In genomic region chr9:92325991-92326500, GRCh38 we compare ENCODE assay signal across 1 cellular context.
TF ChIP-seq lines count a peak whose summit lies in the region.

No MANE protein-coding gene starts in this region.

TF ChIP-seq in K562, 482 proteins besides CTCF, POLR2A, EP300 and RAD21 (continued from another document):
- TF ChIP-seq BRF2 (IDR thresholded peaks at IDR 0.05; ENCODE audit: borderline replicate concordance, insufficient read depth, insufficient read length) (no peak), ZNF316 (IDR thresholded peaks at IDR 0.05) (peak; percentile 15; the same call in 1 of the 2 replicates), ZBTB12 (CRISPR knock-in tag; IDR thresholded peaks at IDR 0.05) (no peak), ZNF311 (CRISPR knock-in tag; IDR thresholded peaks at IDR 0.05) (no peak), ZNF121 (CRISPR knock-in tag; conservative IDR thresholded peaks at IDR 0.05) (no peak), MCM3 (IDR thresholded peaks at IDR 0.05) (no peak), FOXA1 (IDR thresholded peaks at IDR 0.05; ENCODE audit: borderline replicate concordance) (no peak), PTTG1 (tag; IDR thresholded peaks at IDR 0.05; ENCODE audit: low read depth) (no peak), NFE2 (IDR thresholded peaks at IDR 0.05; ENCODE audit: low read depth) (no peak), RBBP5 (IDR thresholded peaks at IDR 0.05; ENCODE audit: borderline replicate concordance, insufficient read depth, low read length, poor library complexity, severe bottlenecking) (peak; percentile 16), DLX4 (CRISPR knock-in tag; IDR thresholded peaks at IDR 0.05) (no peak), ZNF143 (CRISPR knock-in tag; IDR thresholded peaks at IDR 0.05) (no peak), MEIS2 (IDR thresholded peaks at IDR 0.05; ENCODE audit: partially characterized antibody) (peak; percentile 62), SPI1 (IDR thresholded peaks at IDR 0.05; ENCODE audit: borderline replicate concordance, low read depth, low read length) (peak; percentile 70; the same call in 1 of the 2 replicates), MBD2 (IDR thresholded peaks at IDR 0.05; ENCODE audit: borderline replicate concordance, low read depth) (no peak)
